1 cellular context compared by ENCODE assay signal in the genomic region with DNA sequence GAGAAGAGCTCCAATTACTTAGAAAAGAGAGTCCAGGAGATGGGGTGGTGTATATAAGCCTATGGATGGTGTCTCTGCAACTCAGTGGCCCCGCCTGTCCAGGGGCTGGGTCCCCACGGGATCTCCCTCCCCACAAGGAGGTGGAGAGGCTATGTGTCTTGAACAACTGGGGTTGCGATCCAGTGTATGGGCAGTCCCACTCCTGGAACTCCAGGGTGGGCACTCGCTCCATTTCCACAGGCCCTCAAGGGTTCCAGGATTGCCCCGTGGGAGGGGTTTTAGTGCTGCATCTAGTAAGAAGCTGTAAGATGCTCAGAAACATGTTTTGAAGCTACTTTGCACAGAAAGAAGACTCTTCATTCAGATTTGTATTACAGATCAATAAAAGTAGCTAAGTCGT.
TF ChIP-seq lines count a peak whose summit lies in the region.

No MANE protein-coding gene starts in this region.

TF ChIP-seq in H1, 55 proteins besides CTCF, POLR2A, EP300 and RAD21:
- TF ChIP-seq TAF7 (optimal IDR thresholded peaks at IDR 0.05; ENCODE audit: borderline replicate concordance, low read depth, low read length) (no peak), SUZ12 (IDR thresholded peaks at IDR 0.05; ENCODE audit: low read length) (no peak), CBX5 (IDR thresholded peaks at IDR 0.05; ENCODE audit: low read depth, low read length) (no peak), GABPA (IDR thresholded peaks at IDR 0.05; ENCODE audit: borderline replicate concordance, insufficient read depth, low read length) (no peak), RXRA (IDR thresholded peaks at IDR 0.05; ENCODE audit: insufficient read depth, low read depth, low read length) (no peak), PHF8 (conservative IDR thresholded peaks at IDR 0.05; ENCODE audit: low read depth, low read length) (no peak)
- TF ChIP-seq, protein P1, sequence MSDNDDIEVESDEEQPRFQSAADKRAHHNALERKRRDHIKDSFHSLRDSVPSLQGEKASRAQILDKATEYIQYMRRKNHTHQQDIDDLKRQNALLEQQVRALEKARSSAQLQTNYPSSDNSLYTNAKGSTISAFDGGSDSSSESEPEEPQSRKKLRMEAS (IDR thresholded peaks at IDR 0.05) = no peak
TF ChIP-seq in H1: peak in this region for 0.
